10 cellular contexts compared by ENCODE assay signal in genomic region chr7:105830405-105831218, GRCh38. TPM values are rescaled to one million over a fixed set of nuclear protein-coding genes. Genes with fewer than 3 reads are reported as not detected.
A peak's percentile ranks its signal among the peaks of the same experiment; 100 is the strongest.
DNase-seq lines count a peak whose midpoint lies in the region; ATAC-seq and TF ChIP-seq lines count a peak whose summit lies in the region.
"Had no signal": no experiment of that assay in that cellular context is flagged by ENCODE, and none has a peak within 500 bp of the region (broad histone marks: within the 10 kb centered on the region; RNA-seq: fewer than 3 reads in every experiment).

No MANE protein-coding gene starts in this region.

- TF ChIP-seq CTCF in colonic mucosa (IDR thresholded peaks at IDR 0.05): no peak

- H3K9ac ChIP-seq in colonic mucosa (ENCODE audit: low read depth in 2 of 2, low read length in 2 of 2): no peak overlapping the region

- intact Hi-C loops in colonic mucosa (cut with DNase I): no loop called here

- H3K4me3 ChIP-seq in colonic mucosa (no peak overlapping the region), muscle layer of duodenum (ENCODE audit: low read depth in 1 of 2, low read length in 2 of 2) (no peak overlapping the region)
- H3K4me3 ChIP-seq: SK-N-MC had no signal

- H3K27me3 ChIP-seq in colonic mucosa (no peaks in the 10 kb centered on the region), muscle layer of duodenum (ENCODE audit: low read depth, low read length) (no peaks in the 10 kb centered on the region)

- H3K36me3 ChIP-seq in colonic mucosa (no peaks in the 10 kb centered on the region), muscle layer of duodenum (ENCODE audit: control insufficient read depth in 1 of 2, insufficient read depth in 2 of 2, low read length in 2 of 2) (no peaks in the 10 kb centered on the region)

- DNase-seq in AG20443 (ENCODE audit: low spot score): peak; percentile 93
- DNase-seq in NCI-H2029 (lab: John Stamatoyannopoulos, UW): peak; percentile 11
- DNase-seq in colonic mucosa: no peak
- no peak for DNase-seq in KG1 (lab: John Stamatoyannopoulos, UW)
- DNase-seq in inferior parietal cortex (ENCODE audit: extremely low spot score): no peak
- DNase-seq in cerebellar nuclear complex (lab: John Stamatoyannopoulos, UW): no peak
- DNase-seq: Karpas-422 had no signal

- peak overlapping the region; percentile 15 for H3K27ac ChIP-seq in colonic mucosa
- H3K27ac ChIP-seq in muscle layer of duodenum (ENCODE audit: low read length): peak overlapping the region; percentile 32
- H3K27ac ChIP-seq: SK-N-MC had no signal

- H3K4me1 ChIP-seq in colonic mucosa (no peaks in the 10 kb centered on the region), muscle layer of duodenum (ENCODE audit: control insufficient read depth in 1 of 2, insufficient read depth in 2 of 2, low read length in 2 of 2) (peaks cover 19 to 31% of the 10 kb centered on the region in 2 donors)

- ATAC-seq in GM18517 (IDR thresholded peaks at IDR 0.05; ENCODE audit: unreplicated experiment): no peak

- H3K9me3 ChIP-seq in colonic mucosa: no peaks in the 10 kb centered on the region
- H3K9me3 ChIP-seq in muscle layer of duodenum (ENCODE audit: control insufficient read depth in 1 of 2, low read length in 2 of 2): no peaks in the 10 kb centered on the region

RNA-seq across cellular contexts. Expression of gene ATXN7L1, which starts 45.8 kb away (rescaled TPM):
- total RNA-seq in colonic mucosa: 10 to 100 TPM; 13.0 to 15.1 TPM

Comparison
In these comparisons a context has a peak if more than half of its experiments do, and no peak if none do; other contexts are left out.
1. DNase-seq: peak in AG20443 (single experiment) and NCI-H2029 (single experiment); none in colonic mucosa (single experiment), KG1 (single experiment), inferior parietal cortex (single experiment) and cerebellar nuclear complex (0 of 2).